In genomic region chr13:40316301-40316700, GRCh38 we compare ENCODE assay signal across 19 cellular contexts.
DNase-seq lines count a peak whose midpoint lies in the region; ATAC-seq and TF ChIP-seq lines count a peak whose summit lies in the region.
"Had no signal": no experiment of that assay in that cellular context is flagged by ENCODE, and none has a peak within 500 bp of the region (broad histone marks: within the 10 kb centered on the region; RNA-seq: fewer than 3 reads in every experiment).

No MANE protein-coding gene starts in this region.

- CTCF ChIA-PET in CD8-positive, alpha-beta T cell (lab: Charles Lee): interaction anchor here (1.3 kb wide), 1 partner anchor 245 kb away, joined by 3 read pairs; no protein-coding TSS in a partner anchor

- no peak overlapping the region for H3K4me3 ChIP-seq in CD8-positive, alpha-beta T cell (ENCODE audit: low read depth, low read length)
- H3K4me3 ChIP-seq: GM12878, GM23338, heart left ventricle, K562, spleen had no signal

- no peaks in the 10 kb centered on the region for H3K9me3 ChIP-seq in CD8-positive, alpha-beta T cell (ENCODE audit: low read length)
- H3K9me3 ChIP-seq: heart left ventricle, SK-N-SH, spleen had no signal

- H3K27ac ChIP-seq in CD8-positive, alpha-beta T cell (ENCODE audit: low read depth, low read length): no peak overlapping the region

- ATAC-seq in CD8-positive, alpha-beta T cell: no peak
- no peak for ATAC-seq in activated naive CD8-positive, alpha-beta T cell treated with anti-CD3 and anti-CD28 coated beads, Interleukin-2, amount 10 ng/mL, durations not matched to agents 7 days and 5 days (ENCODE audit: low read depth)
- no peak for ATAC-seq in HG02798 (IDR thresholded peaks at IDR 0.05; ENCODE audit: poor library complexity, unreplicated experiment)
- ATAC-seq: GM23338, K562, Panc1 had no signal

- H3K4me3 Mint-ChIP-seq in CD8-positive, alpha-beta T cell: no peak overlapping the region
- H3K4me3 Mint-ChIP-seq in activated naive CD8-positive, alpha-beta T cell treated with anti-CD3 and anti-CD28 coated beads, Interleukin-2, amount 10 ng/mL, durations not matched to agents 7 days and 5 days: no peak overlapping the region
- H3K4me3 Mint-ChIP-seq: GM23338, natural killer cell had no signal

- intact Hi-C loops in CD8-positive, alpha-beta T cell (cut with DNase I, micrococcal nuclease): loop anchor here in 1 of 2 experiments (10.0 kb wide), 1 partner anchor 62 kb away; no protein-coding TSS in a partner anchor

- H3K27me3 Mint-ChIP-seq in CD8-positive, alpha-beta T cell (ENCODE audit: low read depth): no peaks in the 10 kb centered on the region
- no peaks in the 10 kb centered on the region for H3K27me3 Mint-ChIP-seq in activated naive CD8-positive, alpha-beta T cell treated with anti-CD3 and anti-CD28 coated beads, Interleukin-2, amount 10 ng/mL, durations not matched to agents 7 days and 5 days

- H3K4me1 Mint-ChIP-seq in CD8-positive, alpha-beta T cell (ENCODE audit: low read depth): peaks cover 53% of the 10 kb centered on the region
- peaks cover 56% of the 10 kb centered on the region for H3K4me1 Mint-ChIP-seq in activated naive CD8-positive, alpha-beta T cell treated with anti-CD3 and anti-CD28 coated beads, Interleukin-2, amount 10 ng/mL, durations not matched to agents 7 days and 5 days

- no peak for TF ChIP-seq CTCF in CD8-positive, alpha-beta T cell (IDR thresholded peaks at IDR 0.05)

- peaks cover 25% of the 10 kb centered on the region for H3K4me1 ChIP-seq in CD8-positive, alpha-beta T cell (ENCODE audit: insufficient read depth, low read length)

- H3K36me3 ChIP-seq in CD8-positive, alpha-beta T cell (ENCODE audit: insufficient read depth, low read length): no peaks in the 10 kb centered on the region
- H3K36me3 ChIP-seq: heart left ventricle, spleen had no signal

- H3K9me3 Mint-ChIP-seq in CD8-positive, alpha-beta T cell: no peaks in the 10 kb centered on the region
- H3K9me3 Mint-ChIP-seq in activated naive CD8-positive, alpha-beta T cell treated with anti-CD3 and anti-CD28 coated beads, Interleukin-2, amount 10 ng/mL, durations not matched to agents 7 days and 5 days: no peaks in the 10 kb centered on the region
- H3K9me3 Mint-ChIP-seq: GM23338, natural killer cell had no signal

- no peaks in the 10 kb centered on the region for H3K27me3 ChIP-seq in CD8-positive, alpha-beta T cell (ENCODE audit: insufficient read depth, low read length)
- H3K27me3 ChIP-seq: heart left ventricle, spleen had no signal

- H3K36me3 Mint-ChIP-seq in CD8-positive, alpha-beta T cell: no peaks in the 10 kb centered on the region
- H3K36me3 Mint-ChIP-seq in activated naive CD8-positive, alpha-beta T cell treated with anti-CD3 and anti-CD28 coated beads, Interleukin-2, amount 10 ng/mL, durations not matched to agents 7 days and 5 days: no peaks in the 10 kb centered on the region
- H3K36me3 Mint-ChIP-seq: natural killer cell had no signal

- no peak for DNase-seq in CD8-positive, alpha-beta T cell
- DNase-seq in activated CD4-positive, alpha-beta T cell treated with anti-CD3 and anti-CD28 coated beads, Interleukin-2, amount 50 U/mL, for 4 hours: peak; percentile 19 to 23
- DNase-seq in activated naive CD8-positive, alpha-beta T cell treated with anti-CD3 and anti-CD28 coated beads, Interleukin-2, amount 10 ng/mL, durations not matched to agents 7 days and 5 days: no peak
- peak; percentile 63 for DNase-seq in stimulated activated CD4-positive, alpha-beta T cell treated with anti-CD3 and anti-CD28 coated beads, Interleukin-1b, Interleukin-23, amount 100 ng/mL, for 48 hours
- DNase-seq in anterior cingulate cortex (lab: John Stamatoyannopoulos, UW): no peak
- DNase-seq in HuH-7.5 (ENCODE audit: low spot score): no peak
- DNase-seq: AML-193, heart left ventricle, natural killer cell, NCI-H1048, NCI-H2081, NCI-H526 treated with DMSO at 0.1 percent for 48 hours, SK-N-SH, spleen had no signal

- peak overlapping the region; percentile 73 for H3K27ac Mint-ChIP-seq in CD8-positive, alpha-beta T cell
- H3K27ac Mint-ChIP-seq in activated naive CD8-positive, alpha-beta T cell treated with anti-CD3 and anti-CD28 coated beads, Interleukin-2, amount 10 ng/mL, durations not matched to agents 7 days and 5 days: peak overlapping the region; percentile 7
- H3K27ac Mint-ChIP-seq: GM23338, natural killer cell had no signal

- POLR2A ChIA-PET in CD8-positive, alpha-beta T cell (lab: Charles Lee): no interaction called here
- POLR2A ChIA-PET in activated naive CD8-positive, alpha-beta T cell treated with anti-CD3 and anti-CD28 coated beads, Interleukin-2, amount 10 ng/mL, durations not matched to agents 7 days and 5 days (lab: Charles Lee): no interaction called here

Comparison
In these comparisons a context has a peak if more than half of its experiments do, and no peak if none do; other contexts are left out.
1. DNase-seq: peak in activated CD4-positive, alpha-beta T cell treated with anti-CD3 and anti-CD28 coated beads, Interleukin-2, amount 50 U/mL, for 4 hours (2 of 2) and stimulated activated CD4-positive, alpha-beta T cell treated with anti-CD3 and anti-CD28 coated beads, Interleukin-1b, Interleukin-23, amount 100 ng/mL, for 48 hours (single experiment); none in CD8-positive, alpha-beta T cell (0 of 7), activated naive CD8-positive, alpha-beta T cell treated with anti-CD3 and anti-CD28 coated beads, Interleukin-2, amount 10 ng/mL, durations not matched to agents 7 days and 5 days (single experiment), anterior cingulate cortex (0 of 58) and HuH-7.5 (single experiment).